Comparison of ENCODE assay signal across 8 cellular contexts in the genomic region with DNA sequence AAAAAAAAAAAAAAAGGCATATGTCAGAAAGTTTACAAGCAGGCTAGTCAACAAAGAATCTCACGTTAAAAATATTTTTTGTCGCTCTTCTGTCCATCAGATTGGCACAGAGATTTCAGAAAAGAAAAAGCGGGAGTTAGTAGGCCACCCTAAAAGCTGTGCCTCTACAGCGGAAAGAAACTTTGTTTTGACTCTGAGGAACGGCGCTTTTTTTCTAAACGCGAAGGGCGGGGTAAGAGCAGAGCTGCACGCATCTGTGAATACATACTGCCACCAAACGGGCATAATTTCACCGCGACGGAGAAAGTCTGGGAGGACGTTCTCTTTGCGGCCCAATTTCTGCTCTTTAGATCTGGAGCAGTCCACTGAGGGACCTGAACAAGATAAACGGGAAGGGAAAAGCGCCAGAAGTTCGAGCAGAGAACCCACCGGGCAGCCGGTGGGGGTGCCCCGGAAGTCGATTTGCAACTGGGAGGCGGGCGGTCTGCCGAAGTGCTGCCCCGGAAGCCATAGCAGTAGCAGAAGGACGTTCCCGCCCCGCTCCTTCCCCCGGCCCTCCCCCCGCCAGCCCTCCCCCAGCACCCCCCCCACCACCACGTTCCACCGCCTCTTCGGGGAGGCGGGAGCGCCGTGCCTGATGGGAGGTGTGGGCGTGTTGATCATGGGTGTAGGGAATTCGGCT. TPM values are rescaled to one million over a fixed set of nuclear protein-coding genes. Genes with fewer than 3 reads are reported as not detected.
DNase-seq lines count a peak whose midpoint lies in the region; ATAC-seq and TF ChIP-seq lines count a peak whose summit lies in the region.
"Not testable (repeated sequence)": the region's sequence is repeated elsewhere in the genome, so short reads cannot be mapped to it uniquely, and the experiment has no call there.

No MANE protein-coding gene starts in this region.

- H3K27me3 Mint-ChIP-seq in CD8-positive, alpha-beta T cell (ENCODE audit: low read depth); activated naive CD8-positive, alpha-beta T cell treated with anti-CD3 and anti-CD28 coated beads, Interleukin-2, amount 50 U/mL, for 24 hours: not testable (repeated sequence)

- no CpG with 5 or more reads among the region's 40 CpGs for WGBS in SK-N-SH (ENCODE audit: low lambda C conversion rate)

- TF ChIP-seq CTCF in CD8-positive, alpha-beta T cell (IDR thresholded peaks at IDR 0.05); SK-N-SH (IDR thresholded peaks at IDR 0.05): not testable (repeated sequence)

- H3F3A ChIP-seq in SK-N-SH (replicated peaks; ENCODE audit: insufficient read depth), result not testable (repeated sequence)

- not testable (repeated sequence) for H3K79me2 ChIP-seq in SK-N-SH (ENCODE audit: insufficient read depth)

- intact Hi-C loops in CD8-positive, alpha-beta T cell (cut with DNase I, micrococcal nuclease), result loop anchor here (5.0 to 10.0 kb wide), 3 partner anchors 103 to 1534 kb away; a partner anchor contains a TSS
- intact Hi-C loops in sciatic nerve (cut with DNase I), result not testable (repeated sequence)

- peaks cover 21% of the 10 kb centered on the region for H3K4me1 Mint-ChIP-seq in CD8-positive, alpha-beta T cell (ENCODE audit: low read depth)
- peaks cover 22% of the 10 kb centered on the region for H3K4me1 Mint-ChIP-seq in activated naive CD8-positive, alpha-beta T cell treated with anti-CD3 and anti-CD28 coated beads, Interleukin-2, amount 50 U/mL, for 24 hours

- not testable (repeated sequence) for H3K9ac ChIP-seq in SK-N-SH; iPS-20b (ENCODE audit: low read depth, low read length)

- not testable (repeated sequence) for H3K9me3 ChIP-seq in CD8-positive, alpha-beta T cell (ENCODE audit: low read length); SK-N-SH; iPS-20b (ENCODE audit: insufficient read depth, low read depth, low read length)

- H3K4me1 ChIP-seq in CD8-positive, alpha-beta T cell (ENCODE audit: insufficient read depth, low read length), result peaks cover 24% of the 10 kb centered on the region
- H3K4me1 ChIP-seq in SK-N-SH (ENCODE audit: control insufficient read depth in 1 of 2, insufficient read depth in 2 of 2, low read depth in 1 of 2, low read length in 1 of 2); iPS-20b (ENCODE audit: insufficient read depth, low read length): not testable (repeated sequence)

- H3K9me3 Mint-ChIP-seq in CD8-positive, alpha-beta T cell; activated naive CD8-positive, alpha-beta T cell treated with anti-CD3 and anti-CD28 coated beads, Interleukin-2, amount 50 U/mL, for 24 hours: not testable (repeated sequence)

- H3K27ac ChIP-seq in CD8-positive, alpha-beta T cell (ENCODE audit: low read depth, low read length); iPS-20b (ENCODE audit: low read length): not testable (repeated sequence)
- H3K27ac ChIP-seq in SK-N-SH (ENCODE audit: low read depth in 2 of 2, low read length in 1 of 2), result peak overlapping the region in 1 of 2 experiments; percentile 65; a peak in 2 of 4 replicates

- peak overlapping the region; percentile 70 for H3K4me3 Mint-ChIP-seq in CD8-positive, alpha-beta T cell
- H3K4me3 Mint-ChIP-seq in activated naive CD8-positive, alpha-beta T cell treated with anti-CD3 and anti-CD28 coated beads, Interleukin-2, amount 50 U/mL, for 24 hours, result peak overlapping the region; percentile 84

- H3K4me3 ChIP-seq in CD8-positive, alpha-beta T cell (ENCODE audit: low read depth, low read length); SK-N-SH (ENCODE audit: low read depth in 2 of 2, low read length in 1 of 2): not testable (repeated sequence)
- H3K4me3 ChIP-seq in iPS-20b (ENCODE audit: low read length), result peak overlapping the region; percentile 45; the same call in 1 of the 2 replicates

- POLR2A ChIA-PET in CD8-positive, alpha-beta T cell (lab: Charles Lee), result interaction anchor here (1.1 kb wide), 1 partner anchor 104 kb away, joined by 3 read pairs; no protein-coding TSS in a partner anchor
- POLR2A ChIA-PET in SK-N-SH (lab: Yijun Ruan, JAX), result not testable (repeated sequence)

- peak overlapping the region; percentile 95 for H3K27ac Mint-ChIP-seq in CD8-positive, alpha-beta T cell
- H3K27ac Mint-ChIP-seq in activated naive CD8-positive, alpha-beta T cell treated with anti-CD3 and anti-CD28 coated beads, Interleukin-2, amount 50 U/mL, for 24 hours, result peak overlapping the region; percentile 99

- H3K36me3 Mint-ChIP-seq in CD8-positive, alpha-beta T cell; activated naive CD8-positive, alpha-beta T cell treated with anti-CD3 and anti-CD28 coated beads, Interleukin-2, amount 50 U/mL, for 24 hours (ENCODE audit: low read depth): not testable (repeated sequence)

- peak; percentile 55 for ATAC-seq in CD8-positive, alpha-beta T cell
- ATAC-seq in GM19395 (IDR thresholded peaks at IDR 0.05; ENCODE audit: unreplicated experiment) (peak; percentile 65), HG02642 (IDR thresholded peaks at IDR 0.05; ENCODE audit: poor library complexity, unreplicated experiment) (peak; percentile 58), HG03432 (IDR thresholded peaks at IDR 0.05; ENCODE audit: unreplicated experiment) (peak; percentile 59), sciatic nerve (peak; percentile 88)
- ATAC-seq in activated naive CD8-positive, alpha-beta T cell treated with anti-CD3 and anti-CD28 coated beads, Interleukin-2, amount 50 U/mL, for 24 hours, result peak; percentile 67

- TF ChIP-seq RAD21 in SK-N-SH (IDR thresholded peaks at IDR 0.05; ENCODE audit: low read length), result not testable (repeated sequence)

- peak overlapping the region; percentile 79; the same call in 1 of the 2 replicates for H3K4me2 ChIP-seq in SK-N-SH

- DNase-seq in CD8-positive, alpha-beta T cell; SK-N-SH; activated naive CD8-positive, alpha-beta T cell treated with anti-CD3 and anti-CD28 coated beads, Interleukin-2, amount 50 U/mL, for 24 hours; sciatic nerve (ENCODE audit: low spot score): not testable (repeated sequence)

- CTCF ChIA-PET in CD8-positive, alpha-beta T cell (lab: Charles Lee), result interaction anchor here (1.3 to 1.4 kb wide), 2 partner anchors 104 to 105 kb away, joined by 4 read pairs; no protein-coding TSS in a partner anchor
- CTCF ChIA-PET in SK-N-SH (lab: Yijun Ruan, JAX), result not testable (repeated sequence)

- TF ChIP-seq EP300 in SK-N-SH (IDR thresholded peaks at IDR 0.05; ENCODE audit: borderline replicate concordance in 1 of 2, low read depth in 1 of 2, low read length in 1 of 2), result not testable (repeated sequence)

- not testable (repeated sequence) for H3K36me3 ChIP-seq in CD8-positive, alpha-beta T cell (ENCODE audit: insufficient read depth, low read length); SK-N-SH (replicated peaks in 1 of 2; ENCODE audit: control insufficient read depth in 1 of 2, insufficient read depth in 2 of 2, low read length in 1 of 2); iPS-20b (ENCODE audit: insufficient read depth, low read depth, low read length)

- H2AFZ ChIP-seq in SK-N-SH (ENCODE audit: low read depth), result peak overlapping the region; percentile 94; the same call in 1 of the 2 replicates

- not testable (repeated sequence) for H4K20me1 ChIP-seq in SK-N-SH (ENCODE audit: insufficient read depth)

- not testable (repeated sequence) for H3K27me3 ChIP-seq in CD8-positive, alpha-beta T cell (ENCODE audit: insufficient read depth, low read length); SK-N-SH (ENCODE audit: insufficient read depth); iPS-20b (ENCODE audit: insufficient read depth, low read length)

- not testable (repeated sequence) for H3K9me2 ChIP-seq in SK-N-SH

RNA-seq across cellular contexts. Expression of a gene that starts 23.6 kb away (rescaled TPM):
- 10 to 100 TPM; 18.0 to 21.3 TPM for total RNA-seq in CD8-positive, alpha-beta T cell
- 17.4 and 18.7 TPM in 2 replicates for polyA plus RNA-seq in SK-N-SH (2012; rRNA removed)
- 20.8 and 25.4 TPM in 2 replicates for polyA plus RNA-seq in SK-N-SH (2012; cell fraction: cytosol; rRNA removed)
- polyA plus RNA-seq in SK-N-SH (2012; cell fraction: nucleus; rRNA removed), result 17.4 and 21.0 TPM in 2 replicates
- 21.7 TPM for total RNA-seq in sciatic nerve
